ENCODE assay signal across 2 cellular contexts in the genomic region with DNA sequence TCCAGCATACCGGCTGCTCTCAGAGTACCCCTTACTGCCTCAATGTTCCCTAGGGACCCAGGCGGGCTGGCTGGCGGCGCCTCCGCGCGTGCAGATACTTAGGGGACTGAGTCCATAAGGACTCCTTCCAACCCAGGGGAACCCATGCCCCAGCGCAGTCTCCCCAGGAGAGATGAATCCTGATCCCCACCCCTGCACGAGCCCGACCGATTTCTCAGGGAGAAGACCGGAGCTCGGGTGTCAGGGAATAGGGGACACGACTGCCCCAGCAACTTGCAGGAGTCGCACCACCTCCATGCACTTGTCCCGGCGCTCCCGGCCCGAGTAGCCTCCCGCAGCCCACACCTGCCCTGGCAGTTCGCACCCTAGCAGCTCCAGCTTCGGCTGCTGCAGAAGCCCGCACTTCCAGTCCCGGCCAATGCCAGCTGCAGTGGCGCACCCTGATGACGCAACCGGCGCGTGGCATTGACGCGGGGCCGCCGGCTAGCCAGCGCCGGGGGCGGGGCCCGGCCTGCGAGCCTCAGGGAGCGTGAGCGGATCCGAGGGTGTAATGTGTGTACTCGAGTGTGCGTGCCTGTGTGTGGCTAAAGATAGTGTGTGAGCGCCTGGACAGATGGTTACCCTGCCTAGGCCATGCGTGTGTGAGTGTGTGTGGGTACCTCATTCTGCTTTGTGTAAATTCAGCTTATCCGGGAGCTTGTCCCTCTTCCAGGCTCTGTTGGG.
TF ChIP-seq lines count a peak whose summit lies in the region.

A gene with protein sequence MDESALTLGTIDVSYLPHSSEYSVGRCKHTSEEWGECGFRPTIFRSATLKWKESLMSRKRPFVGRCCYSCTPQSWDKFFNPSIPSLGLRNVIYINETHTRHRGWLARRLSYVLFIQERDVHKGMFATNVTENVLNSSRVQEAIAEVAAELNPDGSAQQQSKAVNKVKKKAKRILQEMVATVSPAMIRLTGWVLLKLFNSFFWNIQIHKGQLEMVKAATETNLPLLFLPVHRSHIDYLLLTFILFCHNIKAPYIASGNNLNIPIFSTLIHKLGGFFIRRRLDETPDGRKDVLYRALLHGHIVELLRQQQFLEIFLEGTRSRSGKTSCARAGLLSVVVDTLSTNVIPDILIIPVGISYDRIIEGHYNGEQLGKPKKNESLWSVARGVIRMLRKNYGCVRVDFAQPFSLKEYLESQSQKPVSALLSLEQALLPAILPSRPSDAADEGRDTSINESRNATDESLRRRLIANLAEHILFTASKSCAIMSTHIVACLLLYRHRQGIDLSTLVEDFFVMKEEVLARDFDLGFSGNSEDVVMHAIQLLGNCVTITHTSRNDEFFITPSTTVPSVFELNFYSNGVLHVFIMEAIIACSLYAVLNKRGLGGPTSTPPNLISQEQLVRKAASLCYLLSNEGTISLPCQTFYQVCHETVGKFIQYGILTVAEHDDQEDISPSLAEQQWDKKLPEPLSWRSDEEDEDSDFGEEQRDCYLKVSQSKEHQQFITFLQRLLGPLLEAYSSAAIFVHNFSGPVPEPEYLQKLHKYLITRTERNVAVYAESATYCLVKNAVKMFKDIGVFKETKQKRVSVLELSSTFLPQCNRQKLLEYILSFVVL (minus strand): TSS at position 437 of the 723 bp plus-strand sequence. CDS start 1,981 bp downstream, outside the sequence.

TF ChIP-seq in A549, 52 proteins besides CTCF, POLR2A, EP300 and RAD21 (continued from another document and continues in another):
- TF ChIP-seq, protein P1, sequence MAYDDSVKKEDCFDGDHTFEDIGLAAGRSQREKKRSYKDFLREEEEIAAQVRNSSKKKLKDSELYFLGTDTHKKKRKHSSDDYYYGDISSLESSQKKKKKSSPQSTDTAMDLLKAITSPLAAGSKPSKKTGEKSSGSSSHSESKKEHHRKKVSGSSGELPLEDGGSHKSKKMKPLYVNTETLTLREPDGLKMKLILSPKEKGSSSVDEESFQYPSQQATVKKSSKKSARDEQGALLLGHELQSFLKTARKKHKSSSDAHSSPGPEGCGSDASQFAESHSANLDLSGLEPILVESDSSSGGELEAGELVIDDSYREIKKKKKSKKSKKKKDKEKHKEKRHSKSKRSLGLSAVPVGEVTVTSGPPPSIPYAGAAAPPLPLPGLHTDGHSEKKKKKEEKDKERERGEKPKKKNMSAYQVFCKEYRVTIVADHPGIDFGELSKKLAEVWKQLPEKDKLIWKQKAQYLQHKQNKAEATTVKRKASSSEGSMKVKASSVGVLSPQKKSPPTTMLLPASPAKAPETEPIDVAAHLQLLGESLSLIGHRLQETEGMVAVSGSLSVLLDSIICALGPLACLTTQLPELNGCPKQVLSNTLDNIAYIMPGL (CRISPR knock-in tag; IDR thresholded peaks at IDR 0.05; ENCODE audit: borderline replicate concordance), result no peak
- TF ChIP-seq ZFP36 (IDR thresholded peaks at IDR 0.05; ENCODE audit: borderline replicate concordance, partially characterized antibody), result no peak
- TF ChIP-seq POLR2AphosphoS2 (conservative IDR thresholded peaks at IDR 0.05; ENCODE audit: low read length), result no peak
- no peak for TF ChIP-seq NFE2L2 (conservative IDR thresholded peaks at IDR 0.05; ENCODE audit: low read length)
- no peak for TF ChIP-seq BHLHE40 (IDR thresholded peaks at IDR 0.05; ENCODE audit: low read depth, low read length)
- TF ChIP-seq JUN (IDR thresholded peaks at IDR 0.05), result peak; percentile 73 to 86; a peak in 3 of 5 replicates
- no peak for TF ChIP-seq FOSB (CRISPR knock-in tag; IDR thresholded peaks at IDR 0.05)
- TF ChIP-seq HDAC2 (IDR thresholded peaks at IDR 0.05), result peak; percentile 38; the same call in 1 of the 2 replicates
- peak; percentile 59; the same call in 1 of the 2 replicates for TF ChIP-seq RFX5 (IDR thresholded peaks at IDR 0.05)
- no peak for TF ChIP-seq MAZ (IDR thresholded peaks at IDR 0.05; ENCODE audit: borderline replicate concordance, low read depth, low read length)
- TF ChIP-seq RNF2 (IDR thresholded peaks at IDR 0.05; ENCODE audit: borderline replicate concordance, low read depth), result no peak
- TF ChIP-seq NR3C1 (IDR thresholded peaks at IDR 0.05), result no peak
- TF ChIP-seq, protein P2, sequence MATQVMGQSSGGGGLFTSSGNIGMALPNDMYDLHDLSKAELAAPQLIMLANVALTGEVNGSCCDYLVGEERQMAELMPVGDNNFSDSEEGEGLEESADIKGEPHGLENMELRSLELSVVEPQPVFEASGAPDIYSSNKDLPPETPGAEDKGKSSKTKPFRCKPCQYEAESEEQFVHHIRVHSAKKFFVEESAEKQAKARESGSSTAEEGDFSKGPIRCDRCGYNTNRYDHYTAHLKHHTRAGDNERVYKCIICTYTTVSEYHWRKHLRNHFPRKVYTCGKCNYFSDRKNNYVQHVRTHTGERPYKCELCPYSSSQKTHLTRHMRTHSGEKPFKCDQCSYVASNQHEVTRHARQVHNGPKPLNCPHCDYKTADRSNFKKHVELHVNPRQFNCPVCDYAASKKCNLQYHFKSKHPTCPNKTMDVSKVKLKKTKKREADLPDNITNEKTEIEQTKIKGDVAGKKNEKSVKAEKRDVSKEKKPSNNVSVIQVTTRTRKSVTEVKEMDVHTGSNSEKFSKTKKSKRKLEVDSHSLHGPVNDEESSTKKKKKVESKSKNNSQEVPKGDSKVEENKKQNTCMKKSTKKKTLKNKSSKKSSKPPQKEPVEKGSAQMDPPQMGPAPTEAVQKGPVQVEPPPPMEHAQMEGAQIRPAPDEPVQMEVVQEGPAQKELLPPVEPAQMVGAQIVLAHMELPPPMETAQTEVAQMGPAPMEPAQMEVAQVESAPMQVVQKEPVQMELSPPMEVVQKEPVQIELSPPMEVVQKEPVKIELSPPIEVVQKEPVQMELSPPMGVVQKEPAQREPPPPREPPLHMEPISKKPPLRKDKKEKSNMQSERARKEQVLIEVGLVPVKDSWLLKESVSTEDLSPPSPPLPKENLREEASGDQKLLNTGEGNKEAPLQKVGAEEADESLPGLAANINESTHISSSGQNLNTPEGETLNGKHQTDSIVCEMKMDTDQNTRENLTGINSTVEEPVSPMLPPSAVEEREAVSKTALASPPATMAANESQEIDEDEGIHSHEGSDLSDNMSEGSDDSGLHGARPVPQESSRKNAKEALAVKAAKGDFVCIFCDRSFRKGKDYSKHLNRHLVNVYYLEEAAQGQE (IDR thresholded peaks at IDR 0.05), result peak; percentile 47; the same call in 1 of the 2 replicates
- no peak for TF ChIP-seq HEYL (CRISPR knock-in tag; IDR thresholded peaks at IDR 0.05)
- TF ChIP-seq MAFK (IDR thresholded peaks at IDR 0.05; ENCODE audit: partially characterized antibody), result no peak
- TF ChIP-seq SREBF2 (IDR thresholded peaks at IDR 0.05), result no peak
- TF ChIP-seq ZNF302 (CRISPR knock-in tag; IDR thresholded peaks at IDR 0.05), result no peak
- peak; percentile 89 for TF ChIP-seq KDM5A (IDR thresholded peaks at IDR 0.05)
- no peak for TF ChIP-seq CHD4 (IDR thresholded peaks at IDR 0.05; ENCODE audit: borderline replicate concordance)
- TF ChIP-seq SMC3 (IDR thresholded peaks at IDR 0.05), result no peak
- no peak for TF ChIP-seq ZSCAN20 (CRISPR knock-in tag; IDR thresholded peaks at IDR 0.05)
- TF ChIP-seq, protein P3, sequence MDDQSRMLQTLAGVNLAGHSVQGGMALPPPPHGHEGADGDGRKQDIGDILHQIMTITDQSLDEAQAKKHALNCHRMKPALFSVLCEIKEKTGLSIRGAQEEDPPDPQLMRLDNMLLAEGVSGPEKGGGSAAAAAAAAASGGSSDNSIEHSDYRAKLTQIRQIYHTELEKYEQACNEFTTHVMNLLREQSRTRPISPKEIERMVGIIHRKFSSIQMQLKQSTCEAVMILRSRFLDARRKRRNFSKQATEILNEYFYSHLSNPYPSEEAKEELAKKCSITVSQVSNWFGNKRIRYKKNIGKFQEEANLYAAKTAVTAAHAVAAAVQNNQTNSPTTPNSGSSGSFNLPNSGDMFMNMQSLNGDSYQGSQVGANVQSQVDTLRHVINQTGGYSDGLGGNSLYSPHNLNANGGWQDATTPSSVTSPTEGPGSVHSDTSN (IDR thresholded peaks at IDR 0.05), result peak; percentile 69; the same call in 1 of the 2 replicates
- no peak for TF ChIP-seq HOXA7 (CRISPR knock-in tag; IDR thresholded peaks at IDR 0.05)
- peak; percentile 77 for TF ChIP-seq PHF8 (IDR thresholded peaks at IDR 0.05; ENCODE audit: borderline replicate concordance, low read depth)
- TF ChIP-seq, protein P4, sequence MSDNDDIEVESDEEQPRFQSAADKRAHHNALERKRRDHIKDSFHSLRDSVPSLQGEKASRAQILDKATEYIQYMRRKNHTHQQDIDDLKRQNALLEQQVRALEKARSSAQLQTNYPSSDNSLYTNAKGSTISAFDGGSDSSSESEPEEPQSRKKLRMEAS (IDR thresholded peaks at IDR 0.05), result peak; percentile 89
- TF ChIP-seq RARB (CRISPR knock-in tag; IDR thresholded peaks at IDR 0.05), result no peak

TF ChIP-seq in WTC11, 78 proteins besides CTCF, POLR2A, EP300 and RAD21 (continued from another document and continues in another):
- TF ChIP-seq, protein P5, sequence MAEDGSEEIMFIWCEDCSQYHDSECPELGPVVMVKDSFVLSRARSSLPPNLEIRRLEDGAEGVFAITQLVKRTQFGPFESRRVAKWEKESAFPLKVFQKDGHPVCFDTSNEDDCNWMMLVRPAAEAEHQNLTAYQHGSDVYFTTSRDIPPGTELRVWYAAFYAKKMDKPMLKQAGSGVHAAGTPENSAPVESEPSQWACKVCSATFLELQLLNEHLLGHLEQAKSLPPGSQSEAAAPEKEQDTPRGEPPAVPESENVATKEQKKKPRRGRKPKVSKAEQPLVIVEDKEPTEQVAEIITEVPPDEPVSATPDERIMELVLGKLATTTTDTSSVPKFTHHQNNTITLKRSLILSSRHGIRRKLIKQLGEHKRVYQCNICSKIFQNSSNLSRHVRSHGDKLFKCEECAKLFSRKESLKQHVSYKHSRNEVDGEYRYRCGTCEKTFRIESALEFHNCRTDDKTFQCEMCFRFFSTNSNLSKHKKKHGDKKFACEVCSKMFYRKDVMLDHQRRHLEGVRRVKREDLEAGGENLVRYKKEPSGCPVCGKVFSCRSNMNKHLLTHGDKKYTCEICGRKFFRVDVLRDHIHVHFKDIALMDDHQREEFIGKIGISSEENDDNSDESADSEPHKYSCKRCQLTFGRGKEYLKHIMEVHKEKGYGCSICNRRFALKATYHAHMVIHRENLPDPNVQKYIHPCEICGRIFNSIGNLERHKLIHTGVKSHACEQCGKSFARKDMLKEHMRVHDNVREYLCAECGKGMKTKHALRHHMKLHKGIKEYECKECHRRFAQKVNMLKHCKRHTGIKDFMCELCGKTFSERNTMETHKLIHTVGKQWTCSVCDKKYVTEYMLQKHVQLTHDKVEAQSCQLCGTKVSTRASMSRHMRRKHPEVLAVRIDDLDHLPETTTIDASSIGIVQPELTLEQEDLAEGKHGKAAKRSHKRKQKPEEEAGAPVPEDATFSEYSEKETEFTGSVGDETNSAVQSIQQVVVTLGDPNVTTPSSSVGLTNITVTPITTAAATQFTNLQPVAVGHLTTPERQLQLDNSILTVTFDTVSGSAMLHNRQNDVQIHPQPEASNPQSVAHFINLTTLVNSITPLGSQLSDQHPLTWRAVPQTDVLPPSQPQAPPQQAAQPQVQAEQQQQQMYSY (CRISPR knock-in tag; IDR thresholded peaks at IDR 0.05), result no peak
- TF ChIP-seq GTF2I (CRISPR knock-in tag; conservative IDR thresholded peaks at IDR 0.05) (no peak), TEAD1 (CRISPR knock-in tag; IDR thresholded peaks at IDR 0.05) (peak; percentile 67; the same call in 1 of the 2 replicates), NFATC4 (CRISPR knock-in tag; IDR thresholded peaks at IDR 0.05) (no peak), JUN (CRISPR knock-in tag; IDR thresholded peaks at IDR 0.05) (no peak), KAT7 (CRISPR knock-in tag; IDR thresholded peaks at IDR 0.05; ENCODE audit: borderline replicate concordance) (peak; percentile 87; the same call in 1 of the 2 replicates), RELA (CRISPR knock-in tag; IDR thresholded peaks at IDR 0.05; ENCODE audit: borderline replicate concordance) (peak; percentile 62; the same call in 1 of the 2 replicates), ZNF263 (CRISPR knock-in tag; IDR thresholded peaks at IDR 0.05; ENCODE audit: low read depth) (no peak), NR3C1 (CRISPR knock-in tag; conservative IDR thresholded peaks at IDR 0.05; ENCODE audit: low read depth) (no peak), IRF2 (CRISPR knock-in tag; IDR thresholded peaks at IDR 0.05; ENCODE audit: borderline replicate concordance, low read depth) (no peak), OVOL2 (CRISPR knock-in tag; IDR thresholded peaks at IDR 0.05; ENCODE audit: borderline replicate concordance) (no peak), ESRRA (CRISPR knock-in tag; IDR thresholded peaks at IDR 0.05; ENCODE audit: borderline replicate concordance) (peak; percentile 55; the same call in 1 of the 2 replicates), CREB1 (CRISPR knock-in tag; IDR thresholded peaks at IDR 0.05) (peak; percentile 97), ZNF396 (CRISPR knock-in tag; IDR thresholded peaks at IDR 0.05; ENCODE audit: borderline replicate concordance) (no peak), NR1H2 (CRISPR knock-in tag; IDR thresholded peaks at IDR 0.05) (no peak)
- TF ChIP-seq, protein P6, sequence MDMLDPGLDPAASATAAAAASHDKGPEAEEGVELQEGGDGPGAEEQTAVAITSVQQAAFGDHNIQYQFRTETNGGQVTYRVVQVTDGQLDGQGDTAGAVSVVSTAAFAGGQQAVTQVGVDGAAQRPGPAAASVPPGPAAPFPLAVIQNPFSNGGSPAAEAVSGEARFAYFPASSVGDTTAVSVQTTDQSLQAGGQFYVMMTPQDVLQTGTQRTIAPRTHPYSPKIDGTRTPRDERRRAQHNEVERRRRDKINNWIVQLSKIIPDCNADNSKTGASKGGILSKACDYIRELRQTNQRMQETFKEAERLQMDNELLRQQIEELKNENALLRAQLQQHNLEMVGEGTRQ (CRISPR knock-in tag; IDR thresholded peaks at IDR 0.05), result peak; percentile 42
- TF ChIP-seq, protein P7, sequence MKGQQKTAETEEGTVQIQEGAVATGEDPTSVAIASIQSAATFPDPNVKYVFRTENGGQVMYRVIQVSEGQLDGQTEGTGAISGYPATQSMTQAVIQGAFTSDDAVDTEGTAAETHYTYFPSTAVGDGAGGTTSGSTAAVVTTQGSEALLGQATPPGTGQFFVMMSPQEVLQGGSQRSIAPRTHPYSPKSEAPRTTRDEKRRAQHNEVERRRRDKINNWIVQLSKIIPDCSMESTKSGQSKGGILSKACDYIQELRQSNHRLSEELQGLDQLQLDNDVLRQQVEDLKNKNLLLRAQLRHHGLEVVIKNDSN (CRISPR knock-in tag; IDR thresholded peaks at IDR 0.05), result no peak; the same call in 1 of the 2 replicates
- TF ChIP-seq, protein P8, sequence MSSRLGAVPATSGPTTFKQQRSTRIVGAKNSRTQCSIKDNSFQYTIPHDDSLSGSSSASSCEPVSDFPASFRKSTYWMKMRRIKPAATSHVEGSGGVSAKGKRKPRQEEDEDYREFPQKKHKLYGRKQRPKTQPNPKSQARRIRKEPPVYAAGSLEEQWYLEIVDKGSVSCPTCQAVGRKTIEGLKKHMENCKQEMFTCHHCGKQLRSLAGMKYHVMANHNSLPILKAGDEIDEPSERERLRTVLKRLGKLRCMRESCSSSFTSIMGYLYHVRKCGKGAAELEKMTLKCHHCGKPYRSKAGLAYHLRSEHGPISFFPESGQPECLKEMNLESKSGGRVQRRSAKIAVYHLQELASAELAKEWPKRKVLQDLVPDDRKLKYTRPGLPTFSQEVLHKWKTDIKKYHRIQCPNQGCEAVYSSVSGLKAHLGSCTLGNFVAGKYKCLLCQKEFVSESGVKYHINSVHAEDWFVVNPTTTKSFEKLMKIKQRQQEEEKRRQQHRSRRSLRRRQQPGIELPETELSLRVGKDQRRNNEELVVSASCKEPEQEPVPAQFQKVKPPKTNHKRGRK (CRISPR knock-in tag; IDR thresholded peaks at IDR 0.05; ENCODE audit: borderline replicate concordance), result no peak
- TF ChIP-seq, protein P9, sequence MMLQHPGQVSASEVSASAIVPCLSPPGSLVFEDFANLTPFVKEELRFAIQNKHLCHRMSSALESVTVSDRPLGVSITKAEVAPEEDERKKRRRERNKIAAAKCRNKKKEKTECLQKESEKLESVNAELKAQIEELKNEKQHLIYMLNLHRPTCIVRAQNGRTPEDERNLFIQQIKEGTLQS (CRISPR knock-in tag; conservative IDR thresholded peaks at IDR 0.05), result 0 out of 2 replicates have a peak, but pooled peaks have one; percentile 66
- TF ChIP-seq, protein P10, sequence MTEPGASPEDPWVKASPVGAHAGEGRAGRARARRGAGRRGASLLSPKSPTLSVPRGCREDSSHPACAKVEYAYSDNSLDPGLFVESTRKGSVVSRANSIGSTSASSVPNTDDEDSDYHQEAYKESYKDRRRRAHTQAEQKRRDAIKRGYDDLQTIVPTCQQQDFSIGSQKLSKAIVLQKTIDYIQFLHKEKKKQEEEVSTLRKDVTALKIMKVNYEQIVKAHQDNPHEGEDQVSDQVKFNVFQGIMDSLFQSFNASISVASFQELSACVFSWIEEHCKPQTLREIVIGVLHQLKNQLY (CRISPR knock-in tag; IDR thresholded peaks at IDR 0.05), result no peak
